In genomic region chr18:43866696-43867095, GRCh38 we compare ENCODE assay signal across 20 cellular contexts.
"Had no signal": no experiment of that assay in that cellular context is flagged by ENCODE, and none has a peak within 500 bp of the region (broad histone marks: within the 10 kb centered on the region; RNA-seq: fewer than 3 reads in every experiment).

No MANE protein-coding gene starts in this region.

- H3K4me3 Mint-ChIP-seq: mesothelial cell of epicardium; naive thymus-derived CD4-positive, alpha-beta T cell; natural killer cell treated with Interleukin-12 subunit alpha and Interleukin-12 subunit beta and Interleukin-15 and Interleukin-18, amount 100 ng/mL, for 72 hours; neural progenitor cell; stimulated activated naive B cell treated with anti-CD40 and anti-IgM and Interleukin-4, amounts not matched to agents 10 μg/mL and 1 μg/mL and 100 μg/mL, for 72 hours; stimulated activated naive CD8-positive, alpha-beta T cell treated with anti-CD3 and anti-CD28 coated beads, Interleukin-15, Interleukin-2, amounts not matched to agents 100 ng/mL and 50 ng/mL, for 24 hours had no signal

- H3K9me3 Mint-ChIP-seq: stimulated activated naive B cell treated with anti-CD40 and anti-IgM and Interleukin-4, amounts not matched to agents 10 μg/mL and 1 μg/mL and 100 μg/mL, for 72 hours had no signal

- H3K4me1 Mint-ChIP-seq: stimulated activated naive B cell treated with anti-CD40 and anti-IgM and Interleukin-4, amounts not matched to agents 10 μg/mL and 1 μg/mL and 100 μg/mL, for 72 hours had no signal

- H3K27me3 Mint-ChIP-seq: naive thymus-derived CD4-positive, alpha-beta T cell; natural killer cell treated with Interleukin-12 subunit alpha and Interleukin-12 subunit beta and Interleukin-15 and Interleukin-18, amount 100 ng/mL, for 72 hours; progenitor cell of endocrine pancreas; stimulated activated naive B cell treated with anti-CD40 and anti-IgM and Interleukin-4, amounts not matched to agents 10 μg/mL and 1 μg/mL and 100 μg/mL, for 72 hours; stimulated activated naive CD8-positive, alpha-beta T cell treated with anti-CD3 and anti-CD28 coated beads, Interleukin-15, Interleukin-2, amounts not matched to agents 100 ng/mL and 50 ng/mL, for 24 hours had no signal

- H3K27ac Mint-ChIP-seq: mesothelial cell of epicardium; naive thymus-derived CD4-positive, alpha-beta T cell; natural killer cell treated with Interleukin-12 subunit alpha and Interleukin-12 subunit beta and Interleukin-15 and Interleukin-18, amount 100 ng/mL, for 72 hours; neural progenitor cell; progenitor cell of endocrine pancreas; stimulated activated naive B cell treated with anti-CD40 and anti-IgM and Interleukin-4, amounts not matched to agents 10 μg/mL and 1 μg/mL and 100 μg/mL, for 72 hours; stimulated activated naive CD8-positive, alpha-beta T cell treated with anti-CD3 and anti-CD28 coated beads, Interleukin-15, Interleukin-2, amounts not matched to agents 100 ng/mL and 50 ng/mL, for 24 hours had no signal

- DNase-seq: hippocampal formation; kidney glomerular epithelial cell; left colon; left ventricle myocardium inferior; mesendoderm; naive thymus-derived CD4-positive, alpha-beta T cell; occipital lobe; ovary; right lobe of liver; stimulated activated CD4-positive, alpha-beta T cell treated with anti-CD3 and anti-CD28 coated beads, Interleukin-1b, Interleukin-23, amount 100 ng/mL, for 48 hours; stimulated activated CD4-positive, alpha-beta T cell treated with anti-CD3 and anti-CD28 coated beads, Interleukin-2, amount 100 ng/mL, for 48 hours; stimulated activated naive B cell treated with anti-CD40 and anti-IgM and Interleukin-4, amounts not matched to agents 10 μg/mL and 1 μg/mL and 100 μg/mL, for 72 hours; tibial artery; trophoblast cell; upper lobe of right lung had no signal

- H3K36me3 Mint-ChIP-seq: naive thymus-derived CD4-positive, alpha-beta T cell; natural killer cell treated with Interleukin-12 subunit alpha and Interleukin-12 subunit beta and Interleukin-15 and Interleukin-18, amount 100 ng/mL, for 72 hours; neural progenitor cell; stimulated activated naive B cell treated with anti-CD40 and anti-IgM and Interleukin-4, amounts not matched to agents 10 μg/mL and 1 μg/mL and 100 μg/mL, for 72 hours had no signal
